ENCODE assay signal across 8 cellular contexts in genomic region chr21:29072873-29073221, GRCh38. TPM values are rescaled to one million over a fixed set of nuclear protein-coding genes. Genes with fewer than 3 reads are reported as not detected.
DNase-seq lines count a peak whose midpoint lies in the region; ATAC-seq and TF ChIP-seq lines count a peak whose summit lies in the region.

No MANE protein-coding gene starts in this region.

- TF ChIP-seq CTCF in WTC11 (IDR thresholded peaks at IDR 0.05) = no peak
- TF ChIP-seq CTCF in glutamatergic neuron (IDR thresholded peaks at IDR 0.05; ENCODE audit: partially characterized antibody, unreplicated experiment) = no peak

- H3K27ac Mint-ChIP-seq in CD4-positive, CD25-positive, alpha-beta regulatory T cell = peak overlapping the region; percentile 61 to 100 (median 100)
- H3K27ac Mint-ChIP-seq in WTC11 (peak overlapping the region; percentile 97), glutamatergic neuron (ENCODE audit: unreplicated experiment) (peak overlapping the region; percentile 99)

- H3K36me3 ChIP-seq in CD4-positive, CD25-positive, alpha-beta regulatory T cell (ENCODE audit: control insufficient read depth, insufficient read depth, low read length) = peaks cover 21% of the 10 kb centered on the region

- H3K9me3 ChIP-seq in CD4-positive, CD25-positive, alpha-beta regulatory T cell (ENCODE audit: control insufficient read depth in 2 of 2, low read length in 2 of 2) = no peaks in the 10 kb centered on the region

- H3K27me3 ChIP-seq in CD4-positive, CD25-positive, alpha-beta regulatory T cell (ENCODE audit: control insufficient read depth, insufficient read depth, low read length) = no peaks in the 10 kb centered on the region

- POLR2A ChIA-PET in HEK293T (lab: Yijun Ruan, JAX) = interaction anchor here (0.9 to 2.9 kb wide), 9 partner anchors 10 to 225 kb away, joined by 3 to 14 read pairs (median 4); partner anchors contain the start of genes BACH1, LTN1 and RWDD2B
- POLR2A ChIA-PET in WTC11 (lab: Charles Lee) = interaction anchor here (1.6 kb wide), 2 partner anchors 48 to 70 kb away, joined by 3 to 11 read pairs; partner anchors contain the start of gene USP16

- H3K27me3 Mint-ChIP-seq in CD4-positive, CD25-positive, alpha-beta regulatory T cell = no peaks in the 10 kb centered on the region
- H3K27me3 Mint-ChIP-seq in WTC11 (ENCODE audit: low read depth) (no peaks in the 10 kb centered on the region), glutamatergic neuron (ENCODE audit: unreplicated experiment) (peaks cover 13% of the 10 kb centered on the region)

- no peak for DNase-seq in CD4-positive, CD25-positive, alpha-beta regulatory T cell
- peak; percentile 29 for DNase-seq in HEK293T (ENCODE audit: extremely low spot score)
- no peak for DNase-seq in WTC11 (ENCODE audit: low spot score)
- DNase-seq in glutamatergic neuron = no peak
- no peak for DNase-seq in skeletal muscle cell (ENCODE audit: low read depth)
- DNase-seq in ureter (ENCODE audit: low spot score) = no peak
- no peak for DNase-seq in C1 segment of cervical spinal cord (lab: John Stamatoyannopoulos, UW)
- DNase-seq in retina = no peak

- no peak for ATAC-seq in CD4-positive, CD25-positive, alpha-beta regulatory T cell (ENCODE audit: low read depth in 2 of 2)
- no peak for ATAC-seq in WTC11

- H3K4me1 ChIP-seq in CD4-positive, CD25-positive, alpha-beta regulatory T cell (ENCODE audit: control insufficient read depth, insufficient read depth, low read length, poor library complexity, severe bottlenecking) = peaks cover 28% of the 10 kb centered on the region

- H3K36me3 Mint-ChIP-seq in CD4-positive, CD25-positive, alpha-beta regulatory T cell = peaks cover 20% of the 10 kb centered on the region
- peaks cover 27% of the 10 kb centered on the region for H3K36me3 Mint-ChIP-seq in WTC11
- no peaks in the 10 kb centered on the region for H3K36me3 Mint-ChIP-seq in glutamatergic neuron (ENCODE audit: unreplicated experiment)

- CTCF ChIA-PET in HEK293T (lab: Yijun Ruan, JAX) = no interaction called here
- CTCF ChIA-PET in WTC11 (lab: Charles Lee) = interaction anchor here (1.2 to 2.0 kb wide), 3 partner anchors 275 to 303 kb away, joined by 4 to 6 read pairs (median 5); no protein-coding TSS in a partner anchor

- H3K9me3 Mint-ChIP-seq in CD4-positive, CD25-positive, alpha-beta regulatory T cell = peaks cover 0 to 2% (median 0%) of the 10 kb centered on the region in 7 donors
- H3K9me3 Mint-ChIP-seq in WTC11 (peaks cover 3% of the 10 kb centered on the region; the same call in 1 of the 2 replicates), glutamatergic neuron (ENCODE audit: unreplicated experiment) (peaks cover 8% of the 10 kb centered on the region)

- H3K4me3 Mint-ChIP-seq in CD4-positive, CD25-positive, alpha-beta regulatory T cell = peak overlapping the region; percentile 98 to 100 (median 99)
- H3K4me3 Mint-ChIP-seq in WTC11 (peak overlapping the region; percentile 98), glutamatergic neuron (ENCODE audit: unreplicated experiment) (peak overlapping the region; percentile 100)

- H3K27ac ChIP-seq in CD4-positive, CD25-positive, alpha-beta regulatory T cell (ENCODE audit: insufficient read depth, low read length, poor library complexity, severe bottlenecking) = peak overlapping the region; percentile 89

- peaks cover 22 to 69% (median 37%) of the 10 kb centered on the region in 4 donors for H3K4me1 Mint-ChIP-seq in CD4-positive, CD25-positive, alpha-beta regulatory T cell
- H3K4me1 Mint-ChIP-seq in WTC11 (peaks cover 19% of the 10 kb centered on the region), glutamatergic neuron (ENCODE audit: low read depth, unreplicated experiment) (peaks cover 12% of the 10 kb centered on the region)

- peak overlapping the region; percentile 97 for H3K4me3 ChIP-seq in CD4-positive, CD25-positive, alpha-beta regulatory T cell (ENCODE audit: low read depth, low read length)
- H3K4me3 ChIP-seq in skeletal muscle cell (ENCODE audit: low read depth, low read length) = peak overlapping the region; percentile 84

TF ChIP-seq in HEK293T, 16 proteins besides CTCF, POLR2A, EP300 and RAD21:
- TF ChIP-seq L3MBTL2 (conservative IDR thresholded peaks at IDR 0.05) (no peak), ZNF384 (IDR thresholded peaks at IDR 0.05) (no peak), FOXK2 (IDR thresholded peaks at IDR 0.05) (no peak), SUZ12 (IDR thresholded peaks at IDR 0.05) (no peak), PKNOX1 (IDR thresholded peaks at IDR 0.05) (no peak), FOXM1 (IDR thresholded peaks at IDR 0.05; ENCODE audit: borderline replicate concordance) (no peak), LEF1 (IDR thresholded peaks at IDR 0.05; ENCODE audit: borderline replicate concordance) (no peak), FOXA1 (IDR thresholded peaks at IDR 0.05) (no peak), ELF4 (IDR thresholded peaks at IDR 0.05) (no peak), CTBP1 (IDR thresholded peaks at IDR 0.05; ENCODE audit: borderline replicate concordance) (no peak), HDGF (IDR thresholded peaks at IDR 0.05; ENCODE audit: borderline replicate concordance) (no peak), NFRKB (IDR thresholded peaks at IDR 0.05) (no peak), TARDBP (IDR thresholded peaks at IDR 0.05) (no peak), SP1 (IDR thresholded peaks at IDR 0.05) (no peak), BHLHE40 (IDR thresholded peaks at IDR 0.05; ENCODE audit: borderline replicate concordance) (no peak), ARNT (IDR thresholded peaks at IDR 0.05) (no peak)

TF ChIP-seq in WTC11, 78 proteins besides CTCF, POLR2A, EP300 and RAD21 (continues in another document):
- TF ChIP-seq FOXJ3 (CRISPR knock-in tag; IDR thresholded peaks at IDR 0.05; ENCODE audit: borderline replicate concordance) = no peak
- no peak for TF ChIP-seq TP53 (CRISPR knock-in tag; IDR thresholded peaks at IDR 0.05)
- TF ChIP-seq STAT6 (CRISPR knock-in tag; conservative IDR thresholded peaks at IDR 0.05; ENCODE audit: low read depth) = no peak
- no peak for TF ChIP-seq SP1 (CRISPR knock-in tag; conservative IDR thresholded peaks at IDR 0.05)
- TF ChIP-seq HMGXB4 (CRISPR knock-in tag; IDR thresholded peaks at IDR 0.05) = no peak
- TF ChIP-seq CREM (CRISPR knock-in tag; IDR thresholded peaks at IDR 0.05) = no peak
- no peak for TF ChIP-seq E2F5 (CRISPR knock-in tag; IDR thresholded peaks at IDR 0.05)

RNA-seq across cellular contexts. Expression of gene CCT8, which starts 0.6 kb away (rescaled TPM):
- total RNA-seq in CD4-positive, CD25-positive, alpha-beta regulatory T cell = 94.6 TPM
- polyA plus RNA-seq in CD4-positive, CD25-positive, alpha-beta regulatory T cell = 100 to 1,000 TPM; 134 to 165 (median 143) TPM
- 329 to 335 TPM (median 333 TPM) in 3 replicates for total RNA-seq in WTC11 (2021)
- total RNA-seq in glutamatergic neuron (ENCODE audit: unreplicated experiment) = 186 TPM
- 121 TPM for total RNA-seq in ureter

RNA-seq across cellular contexts. Expression of gene USP16, which starts 48.4 kb away (rescaled TPM):
- total RNA-seq in CD4-positive, CD25-positive, alpha-beta regulatory T cell = 72.8 TPM
- 10 to 100 TPM; 22.6 to 37.6 (median 29.7) TPM for polyA plus RNA-seq in CD4-positive, CD25-positive, alpha-beta regulatory T cell
- 19.4 to 20.8 TPM (median 19.4 TPM) in 3 replicates for total RNA-seq in WTC11 (2021)
- 21.9 TPM for total RNA-seq in glutamatergic neuron (ENCODE audit: unreplicated experiment)
- total RNA-seq in ureter = 51.3 TPM

RNA-seq across cellular contexts. Expression of gene RWDD2B, which starts 53.7 kb away (rescaled TPM):
- total RNA-seq in CD4-positive, CD25-positive, alpha-beta regulatory T cell = 3.7 TPM
- 10 to 100 TPM in 3 of 4 donors, 1 to 10 TPM in 1; 8.1 to 13.6 (median 12.0) TPM for polyA plus RNA-seq in CD4-positive, CD25-positive, alpha-beta regulatory T cell
- 8.7 to 10.4 TPM (median 9.4 TPM) in 3 replicates for total RNA-seq in WTC11 (2021)
- total RNA-seq in glutamatergic neuron (ENCODE audit: unreplicated experiment) = 12.3 TPM
- total RNA-seq in ureter = 21.0 TPM

RNA-seq across cellular contexts. Expression of gene MAP3K7CL, which starts 57.6 kb away (rescaled TPM):
- total RNA-seq in CD4-positive, CD25-positive, alpha-beta regulatory T cell = 24.6 TPM
- polyA plus RNA-seq in CD4-positive, CD25-positive, alpha-beta regulatory T cell = 1 to 10 TPM; 5.4 to 9.2 (median 6.2) TPM
- total RNA-seq in WTC11 (2021) = 0.15 to 0.37 TPM in 2 of 3 replicates, not detected in the other
- total RNA-seq in glutamatergic neuron (ENCODE audit: unreplicated experiment) = 1.2 TPM
- total RNA-seq in ureter = 11.5 TPM
